Comparison of ENCODE assay signal across 7 cellular contexts in the genomic region with DNA sequence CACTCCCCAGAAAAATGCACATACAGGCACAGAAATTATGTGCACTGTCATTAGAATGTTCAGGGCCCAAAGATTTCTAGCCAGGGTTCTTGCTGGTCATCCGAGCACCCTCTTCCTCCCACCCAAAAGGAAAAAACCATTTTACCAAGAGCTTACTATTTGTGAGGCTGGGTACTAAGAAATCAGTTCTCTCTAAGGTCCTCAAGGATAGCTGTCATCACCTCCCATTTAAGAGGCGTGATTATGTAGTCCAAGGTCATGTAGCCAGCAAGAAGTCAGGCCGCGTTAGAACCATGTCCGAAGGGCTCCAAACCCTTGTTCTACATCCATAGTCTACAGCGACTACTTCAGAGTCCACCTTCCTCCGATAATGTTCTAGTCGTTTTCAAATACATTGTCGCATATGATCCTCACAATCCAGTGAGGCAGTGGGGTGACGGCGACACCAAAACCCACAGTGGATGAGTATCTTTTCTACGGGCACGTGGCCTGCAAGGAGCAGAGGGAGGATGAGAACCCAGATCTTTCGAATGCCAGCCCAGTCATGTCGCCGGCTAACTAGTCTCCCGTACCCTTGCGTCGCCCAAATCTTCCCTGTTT. TPM values are rescaled to one million over a fixed set of nuclear protein-coding genes. Genes with fewer than 3 reads are reported as not detected.
DNase-seq lines count a peak whose midpoint lies in the region; ATAC-seq, FAIRE-seq and TF ChIP-seq lines count a peak whose summit lies in the region.

No MANE protein-coding gene starts in this region.

- H3K27me3 ChIP-seq in GM23248 (replicated peaks; ENCODE audit: insufficient read depth) (no peaks in the 10 kb centered on the region), gastroesophageal sphincter (no peaks in the 10 kb centered on the region), parathyroid adenoma (ENCODE audit: control insufficient read depth, insufficient read depth, low read length) (no peaks in the 10 kb centered on the region)

- FAIRE-seq in GM12891 (lab: Jason Lieb, UNC): no peak

- H3K27ac ChIP-seq in GM23248 (peak overlapping the region; percentile 45), gastroesophageal sphincter (peak overlapping the region in 3 of 4 donors; percentile 80 to 90 (median 82)), parathyroid adenoma (peak overlapping the region; percentile 53)

- peaks cover 28% of the 10 kb centered on the region for H3K4me1 ChIP-seq in GM23248 (ENCODE audit: insufficient read depth)
- peaks cover 6 to 52% (median 20%) of the 10 kb centered on the region in 3 donors for H3K4me1 ChIP-seq in gastroesophageal sphincter
- peaks cover 6% of the 10 kb centered on the region for H3K4me1 ChIP-seq in parathyroid adenoma

- no peaks in the 10 kb centered on the region for H3K9me2 ChIP-seq in GM23248 (ENCODE audit: insufficient read depth)

- H3K4me3 ChIP-seq in GM23248 (peak overlapping the region; percentile 88), gastroesophageal sphincter (peak overlapping the region; percentile 82 to 87), parathyroid adenoma (ENCODE audit: low read depth, low read length) (peak overlapping the region; percentile 95)

- H3K4me2 ChIP-seq in GM23248 (ENCODE audit: unreplicated experiment): peak overlapping the region; percentile 95
- H3K4me2 ChIP-seq in parathyroid adenoma (ENCODE audit: low read length): peak overlapping the region; percentile 66

- H4K20me1 ChIP-seq in GM23248 (ENCODE audit: insufficient read depth): no peaks in the 10 kb centered on the region

- TF ChIP-seq CTCF in gastroesophageal sphincter (IDR thresholded peaks at IDR 0.05) (no peak), parathyroid adenoma (IDR thresholded peaks at IDR 0.05) (no peak)

- in situ Hi-C loops in GM23248 (cut with MboI): no loop called here

- WGBS in GM23248 (ENCODE audit: low coverage in 1 of 2, low lambda C conversion rate in 2 of 2, missing lambda C conversion rate in 2 of 2), 2 experiments: 0 to 2% methylated on average over 19 of the region's 19 CpGs
- WGBS in gastroesophageal sphincter (ENCODE audit: low coverage in 1 of 2), 2 donors: 1 to 10% methylated on average over 6 to 18 of the region's 19 CpGs

- H3K79me2 ChIP-seq in GM23248 (ENCODE audit: insufficient read depth) (peaks cover 75% of the 10 kb centered on the region), parathyroid adenoma (peaks cover 19% of the 10 kb centered on the region)

- DNase-seq in GM12891 (ENCODE audit: insufficient read length, low spot score): peak; percentile 23
- DNase-seq in GM23248: peak; percentile 69
- DNase-seq in LHCN-M2 (ENCODE audit: low read depth): peak; percentile 36
- peak; percentile 31 for DNase-seq in activated T-cell treated with anti-CD3 and anti-CD28 coated beads for 48 hours (ENCODE audit: low read depth)
- DNase-seq in foreskin melanocyte: no peak

- H3K9me3 ChIP-seq in GM23248 (ENCODE audit: low read depth): no peaks in the 10 kb centered on the region
- no peaks in the 10 kb centered on the region for H3K9me3 ChIP-seq in gastroesophageal sphincter
- H3K9me3 ChIP-seq in parathyroid adenoma (ENCODE audit: control insufficient read depth, low read length): no peaks in the 10 kb centered on the region

- H2AFZ ChIP-seq in GM23248: peak overlapping the region; percentile 95
- H2AFZ ChIP-seq in parathyroid adenoma: peak overlapping the region; percentile 69

- no peak for TF ChIP-seq EP300 in gastroesophageal sphincter (IDR thresholded peaks at IDR 0.05)

- peak overlapping the region; percentile 86 for H3K9ac ChIP-seq in GM23248
- H3K9ac ChIP-seq in parathyroid adenoma: peak overlapping the region; percentile 8

- peaks cover 62% of the 10 kb centered on the region for H3K36me3 ChIP-seq in GM23248 (ENCODE audit: low read depth)
- peaks cover 0 to 75% of the 10 kb centered on the region in 2 donors for H3K36me3 ChIP-seq in gastroesophageal sphincter
- no peaks in the 10 kb centered on the region for H3K36me3 ChIP-seq in parathyroid adenoma (ENCODE audit: control insufficient read depth, insufficient read depth, low read length)

- TF ChIP-seq POLR2A in GM12891 (IDR thresholded peaks at IDR 0.05; ENCODE audit: low read depth, low read length) (no peak), gastroesophageal sphincter (IDR thresholded peaks at IDR 0.05) (no peak)

- H3F3A ChIP-seq in GM23248 (ENCODE audit: insufficient read depth): peaks cover 45% of the 10 kb centered on the region

- peak; percentile 28 for ATAC-seq in gastroesophageal sphincter

TF ChIP-seq in GM12891, 5 proteins besides CTCF, POLR2A, EP300 and RAD21:
- 0 out of 2 replicates have a peak, but pooled peaks have one; percentile 31 for TF ChIP-seq POLR2AphosphoS5 (IDR thresholded peaks at IDR 0.05; ENCODE audit: low read depth, low read length)
- TF ChIP-seq SPI1 (IDR thresholded peaks at IDR 0.05; ENCODE audit: low read depth, low read length): no peak

RNA-seq across cellular contexts. Expression of a gene that starts 0.6 kb away (rescaled TPM):
- polyA plus RNA-seq in GM12891 (2012; ENCODE audit: low read depth, missing spikeins): 102 TPM
- 27.1 and 33.8 TPM in 2 replicates for total RNA-seq in GM23248 (2014; rRNA removed; shearing (Covaris generic))
- 103 and 106 TPM in 2 replicates for polyA plus RNA-seq in GM23248 (2016; fragmentation: Nextera tagmentation; extraction: Ambion mirVana)
- total RNA-seq in LHCN-M2 (2014; rRNA removed): 17.2 and 30.4 TPM in 2 replicates
- polyA plus RNA-seq in LHCN-M2 (2012): 112 TPM
- total RNA-seq in gastroesophageal sphincter: 10 to 100 TPM; 19.2 to 37.6 (median 24.8) TPM

RNA-seq across cellular contexts. Expression of a gene that starts 0.8 kb away (rescaled TPM):
- 111 TPM for polyA plus RNA-seq in GM12891 (2012; ENCODE audit: low read depth, missing spikeins)
- total RNA-seq in GM23248 (2014; rRNA removed; shearing (Covaris generic)): 108 and 141 TPM in 2 replicates
- 185 and 186 TPM in 2 replicates for polyA plus RNA-seq in GM23248 (2016; fragmentation: Nextera tagmentation; extraction: Ambion mirVana)
- total RNA-seq in LHCN-M2 (2014; rRNA removed): 86.6 and 99.8 TPM in 2 replicates
- polyA plus RNA-seq in LHCN-M2 (2012): 73.1 TPM
- total RNA-seq in gastroesophageal sphincter: 100 to 1,000 TPM; 102 to 120 (median 113) TPM

RNA-seq across cellular contexts. Expression of a gene that starts 11.8 kb away (rescaled TPM):
- polyA plus RNA-seq in GM12891 (2012; ENCODE audit: low read depth, missing spikeins): 19.7 TPM
- total RNA-seq in GM23248 (2014; rRNA removed; shearing (Covaris generic)): 20.6 and 39.4 TPM in 2 replicates
- polyA plus RNA-seq in GM23248 (2016; fragmentation: Nextera tagmentation; extraction: Ambion mirVana): 26.1 and 28.1 TPM in 2 replicates
- total RNA-seq in LHCN-M2 (2014; rRNA removed) (15.4 and 27.5 TPM in 2 replicates), gastroesophageal sphincter (10 to 100 TPM; 14.4 to 21.5 (median 16.4) TPM)
- polyA plus RNA-seq in LHCN-M2 (2012): 11.3 TPM

RNA-seq across cellular contexts. Expression of a gene that starts 12.1 kb away (rescaled TPM):
- 1.2 TPM for polyA plus RNA-seq in GM12891 (2012; ENCODE audit: low read depth, missing spikeins)
- total RNA-seq in GM23248 (2014; rRNA removed; shearing (Covaris generic)): 0.86 and 1.0 TPM in 2 replicates
- polyA plus RNA-seq in GM23248 (2016; fragmentation: Nextera tagmentation; extraction: Ambion mirVana): 2.2 and 2.3 TPM in 2 replicates
- total RNA-seq in LHCN-M2 (2014; rRNA removed) (1.5 and 2.0 TPM in 2 replicates), gastroesophageal sphincter (1 to 10 TPM; 1.8 to 4.2 (median 3.2) TPM)
- polyA plus RNA-seq in LHCN-M2 (2012): 0.78 TPM
